In genomic region chr2:180675170-180675569, GRCh38 we compare ENCODE assay signal across 19 cellular contexts.
DNase-seq lines count a peak whose midpoint lies in the region; ATAC-seq, FAIRE-seq and TF ChIP-seq lines count a peak whose summit lies in the region.
"Had no signal": no experiment of that assay in that cellular context is flagged by ENCODE, and none has a peak within 500 bp of the region (broad histone marks: within the 10 kb centered on the region; RNA-seq: fewer than 3 reads in every experiment).

No MANE protein-coding gene starts in this region.

- no peak overlapping the region for H2BK120ac ChIP-seq in mesendoderm (ENCODE audit: low read depth, low read length)
- H2BK120ac ChIP-seq in trophoblast cell (ENCODE audit: insufficient read depth, low read length, poor library complexity): no peak overlapping the region

- no peak overlapping the region for H3K23ac ChIP-seq in mesendoderm (ENCODE audit: low read length)
- no peak overlapping the region for H3K23ac ChIP-seq in trophoblast cell (ENCODE audit: low read length)

- no peak for FAIRE-seq in bronchial epithelial cell (lab: Jason Lieb, UNC)

- H3K27ac ChIP-seq in HCT116 (ENCODE audit: low read depth, low read length) (no peak overlapping the region), mesendoderm (ENCODE audit: low read depth, low read length) (no peak overlapping the region), trophoblast cell (ENCODE audit: low read depth, low read length) (no peak overlapping the region)

- no peak overlapping the region for H4K5ac ChIP-seq in mesendoderm (ENCODE audit: low read length)

- TF ChIP-seq RAD21 in HCT116 (IDR thresholded peaks at IDR 0.05; ENCODE audit: low read depth): no peak

- CTCF ChIA-PET in HCT116 (lab: Charles Lee): no interaction called here

- no peaks in the 10 kb centered on the region for H3K9me2 ChIP-seq in HCT116 (ENCODE audit: insufficient read depth)

- POLR2A ChIA-PET in HCT116 (lab: Charles Lee): no interaction called here

- intact Hi-C loops in HCT116 (cut with micrococcal nuclease): no loop called here

- ATAC-seq in HCT116 (no peak), HG02852 (IDR thresholded peaks at IDR 0.05; ENCODE audit: unreplicated experiment) (no peak)

- H3K36me3 ChIP-seq in HCT116 (ENCODE audit: control insufficient read depth in 1 of 2, insufficient read depth in 2 of 2, low read length in 2 of 2): no peaks in the 10 kb centered on the region
- H3K36me3 ChIP-seq in bronchial epithelial cell (ENCODE audit: control insufficient read depth, insufficient read depth, low read length): no peaks in the 10 kb centered on the region
- H3K36me3 ChIP-seq in mesendoderm (ENCODE audit: control insufficient read depth, insufficient read depth, low read length): no peaks in the 10 kb centered on the region
- H3K36me3 ChIP-seq in trophoblast cell (ENCODE audit: control insufficient read depth in 1 of 2, insufficient read depth in 2 of 2, low read length in 2 of 2): no peaks in the 10 kb centered on the region

- no peak overlapping the region for H2AFZ ChIP-seq in HCT116 (ENCODE audit: low read depth, low read length, poor library complexity, severe bottlenecking)
- no peak overlapping the region for H2AFZ ChIP-seq in trophoblast cell (ENCODE audit: insufficient read depth, low read length, poor library complexity)

- no CpG with 5 or more reads among the region's 1 CpG for WGBS in mesendoderm (ENCODE audit: extremely low coverage, insufficient coverage, low lambda C conversion rate)
- WGBS in trophoblast cell (ENCODE audit: extremely low coverage, insufficient coverage, insufficient read length): no CpG with 5 or more reads among the region's 1 CpG

- no peak overlapping the region for H3K4me2 ChIP-seq in HCT116 (ENCODE audit: low read length)
- no peak overlapping the region for H3K4me2 ChIP-seq in mesendoderm (ENCODE audit: low read length)
- H3K4me2 ChIP-seq in trophoblast cell (ENCODE audit: low read length): no peak overlapping the region

- no peak overlapping the region for H2BK15ac ChIP-seq in mesendoderm (replicated peaks; ENCODE audit: low read depth)

- H3K9ac ChIP-seq in HCT116 (ENCODE audit: low read length) (no peak overlapping the region), mesendoderm (ENCODE audit: low read length) (no peak overlapping the region), trophoblast cell (ENCODE audit: low read length) (no peak overlapping the region)

- DNase-seq in HCT116 (ENCODE audit: low read depth, low spot score): no peak
- DNase-seq in NCI-H146 treated with DMSO at 0.1 percent for 48 hours (lab: John Stamatoyannopoulos, UW; ENCODE audit: unreplicated experiment): peak; percentile 29
- peak; percentile 56 for DNase-seq in bronchial epithelial cell (ENCODE audit: low read depth)
- DNase-seq in mesendoderm: peak; percentile 6
- no peak for DNase-seq in trophoblast cell
- DNase-seq in inferior parietal cortex (ENCODE audit: extremely low spot score): no peak
- DNase-seq in activated CD4-positive, alpha-beta T cell treated with anti-CD3 and anti-CD28 coated beads for 4 hours: no peak
- DNase-seq: Calu3; CD4-positive, CD25-positive, alpha-beta regulatory T cell; DMS79; H7; KG1; NCI-H1048; NCI-H187; NCI-H345; NCI-H526; OCI-M1; SW 1271 had no signal

- RAD21 ChIA-PET in HCT116 (lab: Charles Lee; ENCODE audit: low non-redundant PET in 1 of 2, low total read pairs in 2 of 2, uncharacterized antibody in 2 of 2, unreplicated experiment in 2 of 2): no interaction called here

- no peak overlapping the region for H4K12ac ChIP-seq in trophoblast cell (ENCODE audit: low read depth, low read length)

- H4K8ac ChIP-seq in mesendoderm (ENCODE audit: low read depth, low read length) (no peak overlapping the region), trophoblast cell (ENCODE audit: low read depth, low read length) (no peak overlapping the region)

- H3K79me1 ChIP-seq in mesendoderm (ENCODE audit: low read length) (no peaks in the 10 kb centered on the region), trophoblast cell (ENCODE audit: low read length) (no peaks in the 10 kb centered on the region)

- no TSS peak for BruUV-seq in HCT116 (replicated peaks; lab: Mats Ljungman, UMichigan)

- H3K9me3 ChIP-seq in HCT116 (ENCODE audit: control insufficient read depth in 1 of 2, insufficient read depth in 1 of 2, low read depth in 1 of 2, low read length in 2 of 2) (no peaks in the 10 kb centered on the region), trophoblast cell (ENCODE audit: insufficient read depth, low read depth, low read length) (no peaks in the 10 kb centered on the region)

- no peak overlapping the region for H3K4ac ChIP-seq in mesendoderm (ENCODE audit: low read depth, low read length)
- no peak overlapping the region for H3K4ac ChIP-seq in trophoblast cell (ENCODE audit: low read depth, low read length)

- H2AK5ac ChIP-seq in mesendoderm (ENCODE audit: low read length) (no peak overlapping the region), trophoblast cell (ENCODE audit: low read length) (no peak overlapping the region)

- no peak overlapping the region for H3K14ac ChIP-seq in trophoblast cell (ENCODE audit: low read length)

- no peak overlapping the region for H3K4me3 ChIP-seq in HCT116 (replicated peaks in 1 of 2; ENCODE audit: low read depth in 1 of 2, low read length in 2 of 2)
- no peak overlapping the region for H3K4me3 ChIP-seq in bronchial epithelial cell (ENCODE audit: low read depth, low read length)
- no peak overlapping the region for H3K4me3 ChIP-seq in mesendoderm (ENCODE audit: low read length)
- H3K4me3 ChIP-seq in trophoblast cell (ENCODE audit: low read depth, low read length): no peak overlapping the region

- TF ChIP-seq CTCF in HCT116 (IDR thresholded peaks at IDR 0.05 in 2 of 3, conservative IDR thresholded peaks at IDR 0.05 in 1 of 3; ENCODE audit: borderline replicate concordance in 1 of 3, insufficient read depth in 1 of 3, low read depth in 2 of 3, low read length in 2 of 3): no peak
- no peak for TF ChIP-seq CTCF in bronchial epithelial cell (IDR thresholded peaks at IDR 0.05; ENCODE audit: insufficient read depth, low read length, severe bottlenecking)

- H4K20me1 ChIP-seq in HCT116 (ENCODE audit: insufficient read depth): no peaks in the 10 kb centered on the region

- no peak overlapping the region for H3K56ac ChIP-seq in mesendoderm (ENCODE audit: low read length)

- H3K79me2 ChIP-seq in HCT116 (ENCODE audit: insufficient read depth, low read length) (no peaks in the 10 kb centered on the region), mesendoderm (ENCODE audit: control insufficient read depth, insufficient read depth, low read length) (no peaks in the 10 kb centered on the region), trophoblast cell (ENCODE audit: control insufficient read depth, insufficient read depth, low read length, poor library complexity) (no peaks in the 10 kb centered on the region)

- H3K18ac ChIP-seq in mesendoderm (ENCODE audit: low read length): no peak overlapping the region
- H3K18ac ChIP-seq in trophoblast cell (ENCODE audit: low read length): no peak overlapping the region

- H3K27me3 ChIP-seq in HCT116 (ENCODE audit: insufficient read depth, low read length) (no peaks in the 10 kb centered on the region), bronchial epithelial cell (ENCODE audit: control insufficient read depth, insufficient read depth, low read length) (no peaks in the 10 kb centered on the region), mesendoderm (ENCODE audit: insufficient read depth, low read length, poor library complexity) (no peaks in the 10 kb centered on the region), trophoblast cell (ENCODE audit: insufficient read depth, low read length) (no peaks in the 10 kb centered on the region)

- H3K4me1 ChIP-seq in HCT116 (ENCODE audit: control insufficient read depth in 1 of 2, insufficient read depth in 2 of 2, low read length in 2 of 2) (peaks cover 0 to 13% of the 10 kb centered on the region in 2 experiments; a peak in 1 of 4 replicates), mesendoderm (ENCODE audit: control insufficient read depth, low read depth, low read length) (peaks cover 3% of the 10 kb centered on the region), trophoblast cell (ENCODE audit: control insufficient read depth in 1 of 2, insufficient read depth in 2 of 2, low read length in 2 of 2) (no peaks in the 10 kb centered on the region)

- TF ChIP-seq POLR2A in HCT116 (IDR thresholded peaks at IDR 0.05; ENCODE audit: borderline replicate concordance, extremely low read depth, insufficient read depth, insufficient read length): no peak

- no peak overlapping the region for H4K91ac ChIP-seq in trophoblast cell (ENCODE audit: low read depth, low read length)

- H2BK12ac ChIP-seq in trophoblast cell (ENCODE audit: low read length): no peak overlapping the region

- H2BK5ac ChIP-seq in mesendoderm (ENCODE audit: low read length): no peak overlapping the region
- no peak overlapping the region for H2BK5ac ChIP-seq in trophoblast cell (ENCODE audit: low read depth, low read length, poor library complexity)

TF ChIP-seq in HCT116, 20 proteins besides CTCF, POLR2A, EP300 and RAD21:
- no peak for TF ChIP-seq ELF1 (IDR thresholded peaks at IDR 0.05; ENCODE audit: borderline replicate concordance, low read depth)
- TF ChIP-seq CBX3 (IDR thresholded peaks at IDR 0.05; ENCODE audit: low read depth): 0 out of 2 replicates have a peak, but pooled peaks have one; percentile 12

Comparison
In these comparisons a context has a peak if more than half of its experiments do, and no peak if none do; other contexts are left out.
1. DNase-seq: peak in NCI-H146 treated with DMSO at 0.1 percent for 48 hours (single experiment), bronchial epithelial cell (single experiment) and mesendoderm (single experiment); none in HCT116 (single experiment), trophoblast cell (0 of 2), inferior parietal cortex (single experiment) and activated CD4-positive, alpha-beta T cell treated with anti-CD3 and anti-CD28 coated beads for 4 hours (0 of 2).